Comparison of ENCODE assay signal across 32 cellular contexts in the genomic region with DNA sequence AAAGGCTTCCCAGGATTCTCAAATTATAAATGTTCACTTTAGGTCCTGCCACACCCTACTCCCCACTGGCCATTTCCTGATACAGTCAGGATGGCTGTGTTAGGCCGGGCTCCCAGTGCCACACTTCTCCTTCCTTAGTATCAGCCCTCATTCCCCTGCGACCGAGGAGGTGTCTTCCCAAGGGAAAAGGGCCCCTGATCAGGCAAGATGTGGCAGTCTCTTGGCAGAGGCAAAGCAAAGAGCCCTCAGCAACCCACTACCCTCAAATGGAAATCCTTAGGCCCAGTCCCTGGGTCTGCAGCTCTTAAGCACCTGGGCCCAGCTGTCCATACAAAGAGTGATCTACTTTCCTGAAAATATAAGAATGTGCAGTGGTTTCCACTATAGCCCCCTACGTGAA.
"Had no signal": no experiment of that assay in that cellular context is flagged by ENCODE, and none has a peak within 500 bp of the region (broad histone marks: within the 10 kb centered on the region; RNA-seq: fewer than 3 reads in every experiment).

No MANE protein-coding gene starts in this region.

- DNase-seq: activated CD4-positive, alpha-beta memory T cell treated with anti-CD3 and anti-CD28 coated beads for 36 hours; activated CD4-positive, alpha-beta T cell treated with anti-CD3 and anti-CD28 coated beads for 36 hours; activated CD4-positive, alpha-beta T cell treated with anti-CD3 and anti-CD28 coated beads, Interleukin-2, amount 10 ng/mL, durations not matched to agents 24 days and 14 days; activated CD4-positive, CD25-positive, alpha-beta regulatory T cell; activated CD4-positive, CD25-positive, alpha-beta regulatory T cell treated with anti-CD3 and anti-CD28 coated beads, Interleukin-2, amount 50 U/mL, for 72 hours; activated CD8-positive, alpha-beta memory T cell treated with anti-CD3 and anti-CD28 coated beads, Interleukin-2, amount 10 ng/mL, durations not matched to agents 7 days and 5 days; activated CD8-positive, alpha-beta memory T cell treated with anti-CD3 and anti-CD28 coated beads, Interleukin-2, amount 50 U/mL, for 4 hours; activated CD8-positive, alpha-beta T cell treated with anti-CD3 and anti-CD28 coated beads, Interleukin-2, amount 10 ng/mL, durations not matched to agents 7 days and 5 days; activated gamma-delta T cell; activated naive CD4-positive, alpha-beta T cell; activated naive CD4-positive, alpha-beta T cell treated with anti-CD3 and anti-CD28 coated beads, Interleukin-2, amount 10 ng/mL, durations not matched to agents 7 days and 5 days; activated naive CD8-positive, alpha-beta T cell treated with anti-CD3 and anti-CD28 coated beads, Interleukin-2, amount 10 ng/mL, durations not matched to agents 7 days and 5 days; activated T-cell treated with anti-CD3 and anti-CD28 coated beads, Interleukin-2, amount 50 U/mL, for 1 hour; activated T-cell treated with anti-CD3 and anti-CD28 coated beads, Interleukin-2, amount 50 U/mL, for 48 hours; central memory CD4-positive, alpha-beta T cell; cerebellar nuclear complex; colonic mucosa; dorsolateral prefrontal cortex; effector memory CD4-positive, alpha-beta T cell; endodermal cell; foreskin keratinocyte; gastrocnemius medialis; glutamatergic neuron; T-helper 2 cell had no signal

- H3K36me3 Mint-ChIP-seq: activated CD4-positive, alpha-beta memory T cell treated with anti-CD3 and anti-CD28 coated beads for 36 hours; activated CD8-positive, alpha-beta memory T cell treated with anti-CD3 and anti-CD28 coated beads, Interleukin-2, amount 10 ng/mL, durations not matched to agents 7 days and 5 days; activated naive CD4-positive, alpha-beta T cell treated with anti-CD3 and anti-CD28 coated beads, Interleukin-2, amount 10 ng/mL, durations not matched to agents 7 days and 5 days; activated naive CD8-positive, alpha-beta T cell treated with anti-CD3 and anti-CD28 coated beads, Interleukin-2, amount 10 ng/mL, durations not matched to agents 7 days and 5 days had no signal

- ATAC-seq: activated CD4-positive, alpha-beta T cell treated with anti-CD3 and anti-CD28 coated beads for 36 hours; activated CD8-positive, alpha-beta memory T cell treated with anti-CD3 and anti-CD28 coated beads, Interleukin-2, amount 10 ng/mL, durations not matched to agents 7 days and 5 days; activated CD8-positive, alpha-beta T cell treated with anti-CD3 and anti-CD28 coated beads, Interleukin-2, amount 10 ng/mL, durations not matched to agents 7 days and 5 days; activated naive CD4-positive, alpha-beta T cell treated with anti-CD3 and anti-CD28 coated beads, Interleukin-2, amount 50 U/mL, for 72 hours; esophagus mucosa; foreskin keratinocyte; gastrocnemius medialis had no signal

- H3K4me1 Mint-ChIP-seq: activated CD4-positive, alpha-beta T cell treated with anti-CD3 and anti-CD28 coated beads for 36 hours; activated CD4-positive, alpha-beta T cell treated with anti-CD3 and anti-CD28 coated beads, Interleukin-2, amount 10 ng/mL, durations not matched to agents 24 days and 14 days; activated CD8-positive, alpha-beta memory T cell treated with anti-CD3 and anti-CD28 coated beads, Interleukin-2, amount 10 ng/mL, durations not matched to agents 7 days and 5 days; activated naive CD4-positive, alpha-beta T cell treated with anti-CD3 and anti-CD28 coated beads, Interleukin-2, amount 10 ng/mL, durations not matched to agents 7 days and 5 days; activated naive CD8-positive, alpha-beta T cell treated with anti-CD3 and anti-CD28 coated beads, Interleukin-2, amount 10 ng/mL, durations not matched to agents 7 days and 5 days had no signal

- H3K9me3 ChIP-seq: colonic mucosa had no signal

- H3K27me3 ChIP-seq: ascending aorta, breast epithelium, cardiac muscle cell, colonic mucosa, dorsolateral prefrontal cortex had no signal

- H3K4me3 ChIP-seq: ascending aorta, breast epithelium, cardiac muscle cell, colonic mucosa, dorsolateral prefrontal cortex, gastrocnemius medialis had no signal

- H3K9me3 Mint-ChIP-seq: activated T-helper 1 cell treated with anti-CD3 and anti-CD28 coated beads, Interleukin-12 subunit alpha, Interleukin-12 subunit beta, Interleukin-2, Interleukin-4 antibody, amounts not matched to agents 30 ng/mL and 10 ng/mL and 1 ng/mL, durations not matched to agents 14 hours and 24 hours and 36 hours had no signal

- H3K4me3 Mint-ChIP-seq: activated CD4-positive, alpha-beta memory T cell treated with anti-CD3 and anti-CD28 coated beads for 36 hours; activated CD4-positive, alpha-beta T cell treated with anti-CD3 and anti-CD28 coated beads for 36 hours; activated CD4-positive, alpha-beta T cell treated with anti-CD3 and anti-CD28 coated beads, Interleukin-2, amount 10 ng/mL, durations not matched to agents 24 days and 14 days; activated CD8-positive, alpha-beta memory T cell treated with anti-CD3 and anti-CD28 coated beads, Interleukin-2, amount 10 ng/mL, durations not matched to agents 7 days and 5 days; activated CD8-positive, alpha-beta T cell treated with anti-CD3 and anti-CD28 coated beads, Interleukin-2, amount 10 ng/mL, durations not matched to agents 7 days and 5 days; activated naive CD4-positive, alpha-beta T cell treated with anti-CD3 and anti-CD28 coated beads, Interleukin-2, amount 10 ng/mL, durations not matched to agents 7 days and 5 days; activated naive CD8-positive, alpha-beta T cell treated with anti-CD3 and anti-CD28 coated beads, Interleukin-2, amount 10 ng/mL, durations not matched to agents 7 days and 5 days; activated T-helper 1 cell treated with anti-CD3 and anti-CD28 coated beads, Interleukin-12 subunit alpha, Interleukin-12 subunit beta, Interleukin-2, Interleukin-4 antibody, amounts not matched to agents 30 ng/mL and 10 ng/mL and 1 ng/mL, durations not matched to agents 14 hours and 24 hours and 36 hours; brain; dendritic cell treated with granulocyte-macrophage colony-stimulating factor and Interleukin-4, amounts not matched to agents 40 ng/mL and 50 ng/mL, for 4 days; endodermal cell had no signal

- H3K27ac ChIP-seq: ascending aorta, breast epithelium, cardiac muscle cell, colonic mucosa, dorsolateral prefrontal cortex, foreskin keratinocyte, gastrocnemius medialis had no signal

- H3K27ac Mint-ChIP-seq: activated CD4-positive, alpha-beta memory T cell treated with anti-CD3 and anti-CD28 coated beads for 36 hours; activated CD4-positive, alpha-beta T cell treated with anti-CD3 and anti-CD28 coated beads for 36 hours; activated CD4-positive, alpha-beta T cell treated with anti-CD3 and anti-CD28 coated beads, Interleukin-2, amount 10 ng/mL, durations not matched to agents 24 days and 14 days; activated CD8-positive, alpha-beta memory T cell treated with anti-CD3 and anti-CD28 coated beads, Interleukin-2, amount 10 ng/mL, durations not matched to agents 7 days and 5 days; activated CD8-positive, alpha-beta T cell treated with anti-CD3 and anti-CD28 coated beads, Interleukin-2, amount 10 ng/mL, durations not matched to agents 7 days and 5 days; activated naive CD4-positive, alpha-beta T cell treated with anti-CD3 and anti-CD28 coated beads, Interleukin-2, amount 10 ng/mL, durations not matched to agents 7 days and 5 days; activated naive CD4-positive, alpha-beta T cell treated with anti-CD3 and anti-CD28 coated beads, Interleukin-2, amount 50 U/mL, for 72 hours; activated naive CD8-positive, alpha-beta T cell treated with anti-CD3 and anti-CD28 coated beads, Interleukin-2, amount 10 ng/mL, durations not matched to agents 7 days and 5 days; activated T-helper 1 cell treated with anti-CD3 and anti-CD28 coated beads, Interleukin-12 subunit alpha, Interleukin-12 subunit beta, Interleukin-2, Interleukin-4 antibody, amounts not matched to agents 30 ng/mL and 10 ng/mL and 1 ng/mL, durations not matched to agents 14 hours and 24 hours and 36 hours; dendritic cell treated with granulocyte-macrophage colony-stimulating factor and Interleukin-4, amounts not matched to agents 40 ng/mL and 50 ng/mL, for 4 days; endodermal cell had no signal

- H3K4me1 ChIP-seq: ascending aorta, breast epithelium, colonic mucosa, foreskin keratinocyte, gastrocnemius medialis had no signal

- H3K36me3 ChIP-seq: ascending aorta, breast epithelium, cardiac muscle cell, colonic mucosa, gastrocnemius medialis had no signal
